Comparison of ENCODE assay signal across 2 cellular contexts in genomic region chr5:154370730-154371334, GRCh38.
TF ChIP-seq lines count a peak whose summit lies in the region.

No MANE protein-coding gene starts in this region.

TF ChIP-seq in IMR-90, 13 proteins besides CTCF, POLR2A, EP300 and RAD21:
- TF ChIP-seq CHD1 (IDR thresholded peaks at IDR 0.05; ENCODE audit: low read depth, low read length), result no peak
- TF ChIP-seq RFX5 (IDR thresholded peaks at IDR 0.05; ENCODE audit: low read depth, low read length), result no peak
- TF ChIP-seq SMC3 (IDR thresholded peaks at IDR 0.05; ENCODE audit: low read depth, low read length), result no peak
- TF ChIP-seq NFE2L2 (IDR thresholded peaks at IDR 0.05; ENCODE audit: low read depth, low read length), result no peak

TF ChIP-seq in H1, 55 proteins besides CTCF, POLR2A, EP300 and RAD21:
- no peak for TF ChIP-seq MAFK (IDR thresholded peaks at IDR 0.05; ENCODE audit: low read depth, low read length)
- no peak for TF ChIP-seq EGR1 (IDR thresholded peaks at IDR 0.05; ENCODE audit: borderline replicate concordance, low read depth, low read length)
- no peak for TF ChIP-seq ATF2 (IDR thresholded peaks at IDR 0.05; ENCODE audit: low read length)
- no peak for TF ChIP-seq ATF3 (IDR thresholded peaks at IDR 0.05; ENCODE audit: insufficient read depth, low read depth, low read length)
- TF ChIP-seq YY1 (IDR thresholded peaks at IDR 0.05; ENCODE audit: low read depth, low read length), result no peak
- no peak for TF ChIP-seq MAX (IDR thresholded peaks at IDR 0.05)
